Comparison of ENCODE assay signal across 8 cellular contexts in the genomic region with DNA sequence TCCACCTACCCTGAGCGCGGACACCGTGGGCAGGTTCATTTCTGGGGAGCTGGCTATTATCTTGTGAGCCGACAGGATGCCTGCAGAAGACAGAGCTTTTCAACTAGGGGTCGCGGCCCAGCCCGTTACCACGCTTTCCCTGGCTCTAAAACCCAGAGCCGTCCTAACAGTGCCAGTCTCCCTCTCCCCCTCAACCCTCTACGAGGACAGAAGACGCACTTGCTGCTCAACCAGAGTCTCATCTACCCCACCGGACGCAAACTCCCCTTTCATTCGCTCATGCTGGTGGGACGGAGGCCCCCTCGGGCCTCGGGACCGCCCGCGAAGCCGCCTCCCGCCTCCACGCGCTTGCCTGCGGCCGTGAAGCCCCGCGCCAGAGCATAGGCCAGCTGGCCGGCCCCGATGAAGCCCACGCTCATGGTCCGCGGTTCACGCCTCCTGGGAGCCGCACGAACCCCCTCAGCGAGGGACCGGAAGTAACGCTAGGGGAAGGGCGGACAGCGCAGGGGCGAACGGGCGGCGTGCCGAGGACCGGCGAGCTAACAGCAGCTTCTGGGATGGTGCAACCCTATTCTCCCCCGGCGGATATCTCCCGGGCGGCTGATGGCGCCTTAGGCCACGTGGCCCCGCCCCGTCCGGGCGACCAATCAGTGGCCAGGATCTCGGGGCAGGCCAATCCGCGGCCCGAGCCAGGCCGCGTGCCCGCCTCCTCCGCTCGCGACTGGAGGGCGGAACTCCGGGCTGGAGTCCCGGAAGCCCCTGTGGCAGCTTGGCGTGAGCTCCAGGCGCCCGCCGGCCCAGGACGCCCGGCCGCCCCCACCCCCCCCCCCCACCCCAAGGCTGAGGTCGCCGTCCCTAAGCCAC. TPM values are rescaled to one million over a fixed set of nuclear protein-coding genes. Genes with fewer than 3 reads are reported as not detected.
A peak's percentile ranks its signal among the peaks of the same experiment; 100 is the strongest.
DNase-seq lines count a peak whose midpoint lies in the region; TF ChIP-seq lines count a peak whose summit lies in the region.

A gene (minus strand): TSS at position 559 of the 864 bp plus-strand sequence. CDS start 140 bp downstream, at position 419.

- H3K9me3 Mint-ChIP-seq in neural crest cell, result no peaks in the 10 kb centered on the region

- peaks cover 30% of the 10 kb centered on the region for H3K4me1 ChIP-seq in stomach smooth muscle (ENCODE audit: control insufficient read depth, insufficient read depth, low read length)

- peak within 1 kb of the TSS; percentile 93 to 99 for H3K9ac ChIP-seq in stomach smooth muscle (ENCODE audit: low read length in 2 of 2)

- H3K4me3 Mint-ChIP-seq in neural crest cell, result peak within 1 kb of the TSS; percentile 98

- H3K4me1 Mint-ChIP-seq in neural crest cell, result peaks cover 8% of the 10 kb centered on the region

- peak within 1 kb of the TSS; percentile 88 for H3K27ac ChIP-seq in stomach smooth muscle (ENCODE audit: low read length)

- H3K27me3 ChIP-seq in H7 (ENCODE audit: control insufficient read depth, insufficient read depth, low read length), result no peaks in the 10 kb centered on the region
- H3K27me3 ChIP-seq in stomach smooth muscle (ENCODE audit: control insufficient read depth in 1 of 2, insufficient read depth in 2 of 2, low read length in 2 of 2), result no peaks in the 10 kb centered on the region

- no peaks in the 10 kb centered on the region for H3K36me3 Mint-ChIP-seq in neural crest cell (ENCODE audit: low read depth)

- H3K9me3 ChIP-seq in stomach smooth muscle (ENCODE audit: control insufficient read depth in 2 of 2, low read length in 2 of 2), result no peaks in the 10 kb centered on the region

- H3K27me3 Mint-ChIP-seq in neural crest cell (ENCODE audit: low read depth), result no peaks in the 10 kb centered on the region

- no peak for TF ChIP-seq CTCF in neural crest cell (conservative IDR thresholded peaks at IDR 0.05)

- peak within 1 kb of the TSS; percentile 97 for H3K27ac Mint-ChIP-seq in neural crest cell (ENCODE audit: unreplicated experiment)

- H3K4me3 ChIP-seq in H7 (ENCODE audit: insufficient read depth, low read depth, low read length), result peak within 1 kb of the TSS; percentile 100
- H3K4me3 ChIP-seq in stomach smooth muscle (ENCODE audit: low read length in 2 of 2), result peak within 1 kb of the TSS; percentile 90 to 95

- peak; percentile 98 for DNase-seq in ELF-1 (ENCODE audit: low read depth, low spot score)
- peak; percentile 100 for DNase-seq in H7
- peak; percentile 94 for DNase-seq in M059J (ENCODE audit: low read depth)
- peak; percentile 93 to 95 for DNase-seq in SHP77 (lab: John Stamatoyannopoulos, UW)
- peak; percentile 94 for DNase-seq in activated effector memory CD4-positive, alpha-beta T cell treated with Interleukin-2 at 50 U/mL for 16 hours
- peak; percentile 93 for DNase-seq in fibroblast of the conjunctiva (ENCODE audit: low read depth)
- peak; percentile 89 for DNase-seq in neural crest cell (ENCODE audit: low read depth, low spot score)

- peaks cover 35% of the 10 kb centered on the region for H3K36me3 ChIP-seq in H7 (replicated peaks; ENCODE audit: control insufficient read depth, insufficient read depth, low read length)
- H3K36me3 ChIP-seq in stomach smooth muscle (ENCODE audit: control insufficient read depth in 2 of 2, insufficient read depth in 2 of 2, low read length in 2 of 2), result peaks cover 11 to 12% of the 10 kb centered on the region in 2 donors

RNA-seq across cellular contexts. Expression of the gene that starts here (rescaled TPM):
- total RNA-seq in H7 (2014; rRNA removed; shearing (Covaris generic)), result 308 and 356 TPM in 2 replicates
- 31.6 and 60.0 TPM in 2 replicates for total RNA-seq in M059J (2014; rRNA removed; shearing (Covaris generic))
- total RNA-seq in neural crest cell, result 54.8 and 59.9 TPM in 2 replicates

Comparison
In these comparisons a context has a peak if more than half of its experiments do, and no peak if none do; other contexts are left out.
1. Peak in every context shown above with its lines: DNase-seq, H3K4me3 ChIP-seq and H3K27ac ChIP-seq.